ENCODE assay signal across 1 cellular context in genomic region chr22:20758688-20759087, GRCh38.
TF ChIP-seq lines count a peak whose summit lies in the region.

No MANE protein-coding gene starts in this region.

TF ChIP-seq in WTC11, 78 proteins besides CTCF, POLR2A, EP300 and RAD21 (continued from another document):
- TF ChIP-seq ZNF396 (CRISPR knock-in tag; IDR thresholded peaks at IDR 0.05; ENCODE audit: borderline replicate concordance) = no peak
- no peak for TF ChIP-seq ZSCAN18 (CRISPR knock-in tag; IDR thresholded peaks at IDR 0.05)
- no peak for TF ChIP-seq JAZF1 (CRISPR knock-in tag; IDR thresholded peaks at IDR 0.05)
- TF ChIP-seq NR2C2 (CRISPR knock-in tag; IDR thresholded peaks at IDR 0.05) = no peak
- TF ChIP-seq MAX (CRISPR knock-in tag; IDR thresholded peaks at IDR 0.05) = no peak
- no peak for TF ChIP-seq ATF2 (CRISPR knock-in tag; IDR thresholded peaks at IDR 0.05; ENCODE audit: borderline replicate concordance, low read depth)
- TF ChIP-seq HMGXB4 (CRISPR knock-in tag; IDR thresholded peaks at IDR 0.05) = no peak
